In the genomic region with DNA sequence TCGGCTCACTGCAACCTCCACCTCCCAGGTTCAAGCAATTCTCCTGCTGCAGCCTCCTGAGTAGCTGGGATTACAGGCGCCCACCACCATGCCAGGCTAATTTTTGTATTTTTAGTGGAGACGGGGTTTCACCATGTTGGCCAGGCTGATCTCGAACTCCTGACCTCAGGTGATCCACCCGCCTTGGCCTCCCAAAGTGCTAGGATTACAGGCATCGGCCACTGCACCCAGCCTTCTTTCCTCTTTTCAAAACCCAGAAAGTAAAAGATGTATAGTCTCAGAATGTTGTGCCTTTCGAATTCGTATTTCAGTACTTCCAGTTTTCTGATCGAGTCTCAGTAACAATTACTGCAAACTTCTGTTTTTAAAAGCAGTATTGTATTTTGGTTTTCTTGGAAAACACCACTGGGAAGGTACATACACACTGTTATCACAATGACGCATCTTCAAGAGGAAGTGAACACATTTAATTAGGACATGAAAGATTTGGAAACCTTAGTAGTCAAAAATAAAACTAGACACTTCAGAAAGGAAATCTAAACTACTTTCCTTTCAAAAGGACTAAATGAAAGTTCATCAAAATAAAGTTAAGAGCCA, we compare ENCODE assay signal across 8 cellular contexts.
DNase-seq lines count a peak whose midpoint lies in the region; ATAC-seq, FAIRE-seq and TF ChIP-seq lines count a peak whose summit lies in the region.
"Not testable (repeated sequence)": the region's sequence is repeated elsewhere in the genome, so short reads cannot be mapped to it uniquely, and the experiment has no call there.

No MANE protein-coding gene starts in this region.

- TF ChIP-seq RAD21 in A549 (conservative IDR thresholded peaks at IDR 0.05 in 1 of 2, IDR thresholded peaks at IDR 0.05 in 1 of 2); GM12878 (IDR thresholded peaks at IDR 0.05; ENCODE audit: insufficient read depth, low read depth, low read length): not testable (repeated sequence)

- RAD21 ChIA-PET in GM12878 (lab: Charles Lee; ENCODE audit: unreplicated experiment), result interaction anchor here (0.7 to 1.6 kb wide), 8 partner anchors 26 to 129 kb away, joined by 3 to 8 read pairs (median 4); no protein-coding TSS in a partner anchor

- not testable (repeated sequence) for H3K79me2 ChIP-seq in GM12878 (ENCODE audit: control insufficient read depth, insufficient read depth, low read length)

- H3K9me3 Mint-ChIP-seq in activated CD8-positive, alpha-beta T cell treated with anti-CD3 and anti-CD28 coated beads for 36 hours, result not testable (repeated sequence)

- not testable (repeated sequence) for H3K27me3 Mint-ChIP-seq in activated CD8-positive, alpha-beta T cell treated with anti-CD3 and anti-CD28 coated beads for 36 hours

- TF ChIP-seq CTCF in A549 (IDR thresholded peaks at IDR 0.05); RWPE2 (IDR thresholded peaks at IDR 0.05; ENCODE audit: poor library complexity, severe bottlenecking); activated CD8-positive, alpha-beta T cell treated with anti-CD3 and anti-CD28 coated beads for 36 hours (IDR thresholded peaks at IDR 0.05); GM12878 (IDR thresholded peaks at IDR 0.05 in 2 of 3, conservative IDR thresholded peaks at IDR 0.05 in 1 of 3; ENCODE audit: control insufficient read depth in 2 of 3, extremely low read depth in 1 of 3, insufficient read depth in 1 of 3, low read depth in 3 of 3, low read length in 3 of 3); fibroblast of villous mesenchyme (IDR thresholded peaks at IDR 0.05; ENCODE audit: insufficient read depth, low read depth, low read length): not testable (repeated sequence)

- SMC1A ChIA-PET in GM12878 (lab: Charles Lee; ENCODE audit: uncharacterized antibody, unreplicated experiment), result interaction anchor here (0.8 to 2.5 kb wide), 13 partner anchors 10 to 113 kb away, joined by 3 to 11 read pairs (median 5); no protein-coding TSS in a partner anchor

- FAIRE-seq in A549 (lab: Jason Lieb, UNC); GM12878 (lab: Jason Lieb, UNC): not testable (repeated sequence)

- H3K4me1 Mint-ChIP-seq in activated CD8-positive, alpha-beta T cell treated with anti-CD3 and anti-CD28 coated beads for 36 hours (ENCODE audit: low read depth), result peaks cover 32% of the 10 kb centered on the region

- not testable (repeated sequence) for H3K36me3 ChIP-seq in RWPE2 (ENCODE audit: low read depth); GM12878 (ENCODE audit: control insufficient read depth in 2 of 2, insufficient read depth in 2 of 2, low read length in 1 of 2)

- peak overlapping the region; percentile 50 for H3K4me3 Mint-ChIP-seq in activated CD8-positive, alpha-beta T cell treated with anti-CD3 and anti-CD28 coated beads for 36 hours

- H3K36me3 Mint-ChIP-seq in activated CD8-positive, alpha-beta T cell treated with anti-CD3 and anti-CD28 coated beads for 36 hours (ENCODE audit: low read depth), result not testable (repeated sequence)

- peak overlapping the region; percentile 84 for H3K27ac Mint-ChIP-seq in activated CD8-positive, alpha-beta T cell treated with anti-CD3 and anti-CD28 coated beads for 36 hours

- DNase-seq in A549 (ENCODE audit: low read depth in 1 of 2, low spot score in 1 of 2), result peak in 1 of 2 experiments; percentile 10
- DNase-seq in KG1 (lab: John Stamatoyannopoulos, UW), result peak; percentile 3
- DNase-seq in RWPE2 (ENCODE audit: low spot score); activated CD8-positive, alpha-beta T cell treated with anti-CD3 and anti-CD28 coated beads for 36 hours: not testable (repeated sequence)
- DNase-seq in GM12878 (ENCODE audit: low read depth, low spot score), result peak; percentile 50
- peak; percentile 73 for DNase-seq in fibroblast of villous mesenchyme (ENCODE audit: low read depth)
- peak; percentile 11 for DNase-seq in pons (ENCODE audit: low spot score)

- H3K27ac ChIP-seq in A549 (peak overlapping the region; percentile 3 to 83), RWPE2 (ENCODE audit: poor library complexity, severe bottlenecking) (peak overlapping the region; percentile 60), GM12878 (ENCODE audit: control insufficient read depth, insufficient read depth) (peak overlapping the region; percentile 83)

- H4K20me1 ChIP-seq in GM12878 (ENCODE audit: control insufficient read depth, insufficient read depth), result not testable (repeated sequence)

- H3K4me3 ChIP-seq in A549; RWPE2 (ENCODE audit: severe bottlenecking); fibroblast of villous mesenchyme (ENCODE audit: low read depth, low read length): not testable (repeated sequence)
- H3K4me3 ChIP-seq in GM08714 (ENCODE audit: low read length) (peak overlapping the region; percentile 20), GM12878 (peak overlapping the region; percentile 30; the same call in 1 of the 2 replicates)

- CTCF ChIA-PET in A549 (lab: Yijun Ruan, JAX), result interaction anchor here (1.1 to 1.5 kb wide), 2 partner anchors 13 to 89 kb away, joined by 3 read pairs; no protein-coding TSS in a partner anchor
- CTCF ChIA-PET in activated CD8-positive, alpha-beta T cell treated with anti-CD3 and anti-CD28 coated beads for 36 hours (lab: Charles Lee), result not testable (repeated sequence)
- CTCF ChIA-PET in GM12878 (lab: Yijun Ruan, JAX), result interaction anchor here (0.9 to 1.4 kb wide), 5 partner anchors 33 to 100 kb away, joined by 3 to 9 read pairs (median 3); no protein-coding TSS in a partner anchor

- in situ Hi-C loops in GM12878 (cut with MboI), result loop anchor here (5.0 kb wide), 1 partner anchor 81 kb away; no protein-coding TSS in a partner anchor

- not testable (repeated sequence) for ATAC-seq in A549
- ATAC-seq in RWPE2 (ENCODE audit: low read depth) (0 out of 3 replicates have a peak, but pooled peaks have one; percentile 46), GM12878 (peak; percentile 70)
- ATAC-seq in activated CD8-positive, alpha-beta T cell treated with anti-CD3 and anti-CD28 coated beads for 36 hours, result peak; percentile 65

- H3K4me1 ChIP-seq in A549 (peaks cover 26% of the 10 kb centered on the region), RWPE2 (ENCODE audit: insufficient read depth, poor library complexity, severe bottlenecking) (peaks cover 24% of the 10 kb centered on the region), GM12878 (ENCODE audit: control insufficient read depth, insufficient read depth, low read length) (peaks cover 36% of the 10 kb centered on the region)

- not testable (repeated sequence) for TF ChIP-seq POLR2A in A549 (IDR thresholded peaks at IDR 0.05; ENCODE audit: low read length); GM12878 (IDR thresholded peaks at IDR 0.05; ENCODE audit: low read depth, low read length)

- not testable (repeated sequence) for TF ChIP-seq EP300 in A549 (IDR thresholded peaks at IDR 0.05)
- TF ChIP-seq EP300 in GM12878 (IDR thresholded peaks at IDR 0.05; ENCODE audit: borderline replicate concordance in 1 of 2, control insufficient read depth in 1 of 2, low read depth in 2 of 2, low read length in 2 of 2), result peak; percentile 92 to 98; a peak in 3 of 4 replicates

- H3K27me3 ChIP-seq in RWPE2 (ENCODE audit: insufficient read depth, poor library complexity, severe bottlenecking); GM12878 (replicated peaks in 1 of 2; ENCODE audit: control insufficient read depth in 2 of 2, insufficient read depth in 2 of 2, low read length in 1 of 2): not testable (repeated sequence)

- 85% methylated on average over 10 of the region's 10 CpGs for WGBS in A549 (ENCODE audit: missing lambda C conversion rate)
- 23% methylated on average over 10 of the region's 10 CpGs for WGBS in GM12878 (ENCODE audit: insufficient coverage, insufficient replicate concordance, low lambda C conversion rate, missing lambda C conversion rate)

- H2AFZ ChIP-seq in GM12878 (ENCODE audit: control insufficient read depth, low read depth, low read length), result peak overlapping the region; percentile 45

- not testable (repeated sequence) for H3K9me3 ChIP-seq in A549; RWPE2 (ENCODE audit: severe bottlenecking); GM12878 (replicated peaks; ENCODE audit: control insufficient read depth, insufficient read depth, low read length)

- H3K9ac ChIP-seq in GM12878 (ENCODE audit: control insufficient read depth, insufficient read depth, low read length), result peak overlapping the region; percentile 38

- H3K4me2 ChIP-seq in A549, result peak overlapping the region; percentile 40
- peak overlapping the region; percentile 77 for H3K4me2 ChIP-seq in GM12878 (ENCODE audit: control insufficient read depth, insufficient read depth)

- intact Hi-C loops in activated CD8-positive, alpha-beta T cell treated with anti-CD3 and anti-CD28 coated beads for 36 hours (cut with micrococcal nuclease), result not testable (repeated sequence)
- intact Hi-C loops in GM12878 (cut with micrococcal nuclease; ENCODE audit: unreplicated experiment), result loop anchor here (2.0 to 5.0 kb wide), 3 partner anchors 34 to 108 kb away; no protein-coding TSS in a partner anchor

- POLR2A ChIA-PET in A549 (lab: Yijun Ruan, JAX); activated CD8-positive, alpha-beta T cell treated with anti-CD3 and anti-CD28 coated beads for 36 hours (lab: Charles Lee): not testable (repeated sequence)
- POLR2A ChIA-PET in GM12878 (lab: Charles Lee), result interaction anchor here (0.7 kb wide), 1 partner anchor 29 kb away, joined by 3 read pairs; no protein-coding TSS in a partner anchor

- not testable (repeated sequence) for BruUV-seq in GM12878 (replicated peaks; lab: Mats Ljungman, UMichigan)

TF ChIP-seq in GM12878, 131 proteins besides CTCF, POLR2A, EP300 and RAD21 (continues in another document):
- TF ChIP-seq CREB1 (IDR thresholded peaks at IDR 0.05; ENCODE audit: low read depth) (peak; percentile 79), JUNB (IDR thresholded peaks at IDR 0.05) (peak; percentile 79), PML (IDR thresholded peaks at IDR 0.05; ENCODE audit: low read length) (0 out of 2 replicates have a peak, but pooled peaks have one; percentile 30)
